ENCODE assay signal across 10 cellular contexts in the genomic region with DNA sequence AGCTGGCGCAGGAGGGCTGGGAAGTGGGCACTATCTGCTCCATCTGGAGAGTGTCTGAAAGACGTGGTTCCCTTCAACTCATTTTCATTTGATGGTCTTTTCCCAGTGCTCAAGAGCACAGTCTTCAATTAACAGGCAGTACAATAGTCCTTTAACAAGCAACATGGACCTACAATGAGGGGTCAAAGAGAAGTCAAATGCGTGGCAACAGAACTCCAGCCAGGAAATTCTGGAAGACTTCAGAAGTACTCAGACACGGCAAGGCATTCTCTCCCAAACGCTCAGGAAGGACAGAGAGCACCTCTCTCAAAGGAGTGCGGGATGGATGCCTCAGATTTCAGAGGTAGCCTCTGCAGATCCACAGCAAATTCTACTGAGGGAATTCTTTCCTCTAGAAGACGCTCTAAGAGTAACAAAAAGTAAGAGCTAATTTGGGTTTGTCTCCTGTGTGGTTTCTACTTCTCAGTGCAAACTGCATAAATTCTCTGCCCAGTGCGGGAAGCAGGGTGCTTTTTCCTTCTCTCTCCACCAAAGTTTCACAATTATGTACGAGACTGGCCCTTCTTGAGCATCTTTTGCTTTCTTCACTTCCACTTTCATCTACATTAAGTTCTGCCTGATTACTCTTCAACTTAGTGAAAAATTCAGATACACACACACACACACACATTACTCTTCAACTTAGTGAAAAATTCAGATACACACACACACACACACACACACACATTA. TPM values are rescaled to one million over a fixed set of nuclear protein-coding genes. Genes with fewer than 3 reads are reported as not detected.
A peak's percentile ranks its signal among the peaks of the same experiment; 100 is the strongest.
DNase-seq lines count a peak whose midpoint lies in the region; ATAC-seq and TF ChIP-seq lines count a peak whose summit lies in the region.
"Had no signal": no experiment of that assay in that cellular context is flagged by ENCODE, and none has a peak within 500 bp of the region (broad histone marks: within the 10 kb centered on the region; RNA-seq: fewer than 3 reads in every experiment).

No MANE protein-coding gene starts in this region.

- 69% methylated on average over 9 of the region's 9 CpGs for WGBS in urinary bladder

- DNase-seq in NOMO-1 treated with DMSO at 0.1 percent for 48 hours (lab: John Stamatoyannopoulos, UW; ENCODE audit: unreplicated experiment) (peak; percentile 57), NOMO-1 treated with dmso at 0.1 percent for 144 hours (lab: John Stamatoyannopoulos, UW; ENCODE audit: unreplicated experiment) (no peak), breast epithelium (ENCODE audit: low spot score in 2 of 2) (no peak), mucosa of gallbladder (ENCODE audit: low spot score) (no peak), NCI-H2227 (lab: John Stamatoyannopoulos, UW; ENCODE audit: unreplicated experiment) (no peak)
- DNase-seq in stimulated activated CD4-positive, alpha-beta T cell treated with anti-CD3 and anti-CD28 coated beads, Interleukin-4, amount 100 ng/mL, for 4 hours = no peak
- DNase-seq: 8988T, Right ventricle myocardium superior had no signal

- H3K36me3 ChIP-seq in breast epithelium = no peaks in the 10 kb centered on the region
- H3K36me3 ChIP-seq in urinary bladder (ENCODE audit: insufficient read depth) = no peaks in the 10 kb centered on the region

- H3K27ac ChIP-seq in breast epithelium = peak overlapping the region; percentile 74 to 76
- H3K27ac ChIP-seq in urinary bladder (ENCODE audit: low read depth) = peak overlapping the region; percentile 85

- H3K27me3 ChIP-seq in breast epithelium = no peaks in the 10 kb centered on the region

- H3K4me1 ChIP-seq in breast epithelium (peaks cover 0 to 30% of the 10 kb centered on the region in 2 donors), urinary bladder (ENCODE audit: insufficient read depth) (peaks cover 2% of the 10 kb centered on the region)

- peak; percentile 51 for ATAC-seq in HG03095 (IDR thresholded peaks at IDR 0.05; ENCODE audit: unreplicated experiment)

- H3K4me3 ChIP-seq in breast epithelium (no peak overlapping the region), urinary bladder (ENCODE audit: low read depth, low read length) (no peak overlapping the region)

- no peak for TF ChIP-seq CTCF in breast epithelium (IDR thresholded peaks at IDR 0.05)

- no peaks in the 10 kb centered on the region for H3K9me3 ChIP-seq in breast epithelium

- no peak for TF ChIP-seq POLR2A in breast epithelium (IDR thresholded peaks at IDR 0.05)

- intact Hi-C loops in breast epithelium (cut with DNase I; ENCODE audit: low total_unique reads) = loop anchor here (5.0 kb wide), 1 partner anchor 300 kb away; no protein-coding TSS in a partner anchor

RNA-seq across cellular contexts. Expression of a gene that starts 56.4 kb away (rescaled TPM):
- total RNA-seq in breast epithelium (10 to 100 TPM; 36.8 to 61.8 (median 41.3) TPM), urinary bladder (146 TPM), mucosa of gallbladder (22.5 TPM)
- polyA plus RNA-seq in urinary bladder = 19.2 TPM
